ENCODE assay signal across 17 cellular contexts in the genomic region with DNA sequence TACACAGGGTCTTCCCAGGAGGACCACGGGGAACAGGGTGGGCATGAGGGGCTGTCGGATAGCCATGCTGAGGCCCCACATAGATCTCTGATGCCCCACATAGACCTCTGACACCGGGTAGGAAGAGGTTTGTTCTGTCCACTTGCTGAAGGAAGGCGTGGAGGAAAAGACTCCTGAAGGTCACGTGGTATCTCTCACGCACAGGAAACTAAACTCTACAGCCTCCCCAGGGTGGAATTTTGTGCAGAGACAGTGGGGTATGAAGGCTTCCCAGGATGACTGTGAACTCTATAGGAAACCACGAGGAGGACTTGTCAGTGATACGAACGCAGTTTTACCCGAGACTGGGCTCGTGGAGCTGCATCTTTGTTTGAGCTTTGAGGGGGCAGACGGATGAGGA. TPM values are rescaled to one million over a fixed set of nuclear protein-coding genes. Genes with fewer than 3 reads are reported as not detected.
DNase-seq lines count a peak whose midpoint lies in the region; ATAC-seq, FAIRE-seq and TF ChIP-seq lines count a peak whose summit lies in the region.
"Had no signal": no experiment of that assay in that cellular context is flagged by ENCODE, and none has a peak within 500 bp of the region (broad histone marks: within the 10 kb centered on the region; RNA-seq: fewer than 3 reads in every experiment).

No MANE protein-coding gene starts in this region.

- peaks cover 40% of the 10 kb centered on the region for H3K4me1 Mint-ChIP-seq in brain

- H3K27me3 Mint-ChIP-seq in brain: peaks cover 11% of the 10 kb centered on the region

- no peak for FAIRE-seq in keratinocyte (lab: Jason Lieb, UNC)

- H3K9me3 Mint-ChIP-seq in brain: peaks cover 0 to 5% (median 0%) of the 10 kb centered on the region in 5 experiments

- peak overlapping the region; percentile 65 for H2AFZ ChIP-seq in keratinocyte (ENCODE audit: control insufficient read depth, low read length)

- no peak for ATAC-seq in HG02981 (IDR thresholded peaks at IDR 0.05; ENCODE audit: unreplicated experiment)

- TF ChIP-seq CTCF in brain (conservative IDR thresholded peaks at IDR 0.05): no peak
- no peak for TF ChIP-seq CTCF in keratinocyte (optimal IDR thresholded peaks at IDR 0.05 in 1 of 3, IDR thresholded peaks at IDR 0.05 in 1 of 3, conservative IDR thresholded peaks at IDR 0.05 in 1 of 3; ENCODE audit: extremely low read depth in 1 of 3, insufficient read depth in 2 of 3, low read length in 3 of 3)
- TF ChIP-seq CTCF in tibial nerve (IDR thresholded peaks at IDR 0.05): no peak

- no peaks in the 10 kb centered on the region for H3K36me3 Mint-ChIP-seq in brain

- H3K4me3 ChIP-seq in H7 (ENCODE audit: insufficient read depth, low read depth, low read length) (no peak overlapping the region), keratinocyte (ENCODE audit: control insufficient read depth in 2 of 3, extremely low read depth in 1 of 3, insufficient read depth in 2 of 3, low read depth in 1 of 3, low read length in 3 of 3) (peak overlapping the region in 2 of 3 experiments; percentile 31 to 36), tibial nerve (no peak overlapping the region)
- H3K4me3 ChIP-seq: adrenal gland, coronary artery, SK-N-MC had no signal

- 47 to 52% methylated on average over 11 to 12 of the region's 12 CpGs for WGBS in tibial nerve, 2 donors

- peaks cover 3% of the 10 kb centered on the region for H3K9me1 ChIP-seq in keratinocyte (ENCODE audit: control insufficient read depth, extremely low read depth, insufficient read depth, low read length)

- TF ChIP-seq POLR2A in tibial nerve (IDR thresholded peaks at IDR 0.05): no peak

- peaks cover 18% of the 10 kb centered on the region for H3K27me3 ChIP-seq in H7 (ENCODE audit: control insufficient read depth, insufficient read depth, low read length)
- no peaks in the 10 kb centered on the region for H3K27me3 ChIP-seq in keratinocyte (ENCODE audit: control insufficient read depth, extremely low read depth, insufficient read depth, low read length)
- H3K27me3 ChIP-seq in tibial nerve: no peaks in the 10 kb centered on the region
- H3K27me3 ChIP-seq: adrenal gland had no signal

- DNase-seq in H7: peak; percentile 19
- no peak for DNase-seq in keratinocyte (ENCODE audit: low read depth, low spot score)
- no peak for DNase-seq in tibial nerve (ENCODE audit: low spot score in 2 of 2)
- no peak for DNase-seq in CD1c-positive myeloid dendritic cell (ENCODE audit: extremely low spot score)
- no peak for DNase-seq in NCI-H1694 treated with DMSO at 0.1 percent for 48 hours (lab: John Stamatoyannopoulos, UW)
- DNase-seq: activated CD4-positive, alpha-beta T cell treated with anti-CD3 and anti-CD28 coated beads, Interleukin-2, amount 50 U/mL, for 48 hours; GDM1; NCI-H1092; stimulated activated naive CD4-positive, alpha-beta T cell had no signal

- TF ChIP-seq EP300 in tibial nerve (IDR thresholded peaks at IDR 0.05): no peak

- H3K36me3 ChIP-seq in H7 (replicated peaks; ENCODE audit: control insufficient read depth, insufficient read depth, low read length): no peaks in the 10 kb centered on the region
- no peaks in the 10 kb centered on the region for H3K36me3 ChIP-seq in keratinocyte (ENCODE audit: control insufficient read depth in 2 of 2, extremely low read depth in 1 of 2, insufficient read depth in 2 of 2, low read length in 2 of 2)
- no peaks in the 10 kb centered on the region for H3K36me3 ChIP-seq in tibial nerve
- H3K36me3 ChIP-seq: adrenal gland had no signal

- H3K9ac ChIP-seq in keratinocyte (ENCODE audit: control insufficient read depth, extremely low read depth, insufficient read depth, low read length): peak overlapping the region; percentile 86

- H4K20me1 ChIP-seq in keratinocyte (ENCODE audit: control insufficient read depth, extremely low read depth, insufficient read depth, low read length): no peaks in the 10 kb centered on the region

- H3K9me3 ChIP-seq in keratinocyte (ENCODE audit: control insufficient read depth, low read depth, low read length) (no peaks in the 10 kb centered on the region), tibial nerve (no peaks in the 10 kb centered on the region)
- H3K9me3 ChIP-seq: adrenal gland had no signal

- H3K27ac ChIP-seq in keratinocyte (ENCODE audit: control insufficient read depth, insufficient read depth, low read length) (peak overlapping the region; percentile 99), tibial nerve (peak overlapping the region; percentile 5 to 87 (median 53))
- H3K27ac ChIP-seq: coronary artery, SK-N-MC had no signal

- peak overlapping the region in 2 of 5 experiments; percentile 56 to 69 for H3K27ac Mint-ChIP-seq in brain

- H3K4me2 ChIP-seq in keratinocyte (ENCODE audit: control insufficient read depth, extremely low read depth, insufficient read depth, low read depth, low read length): peak overlapping the region; percentile 72

- peaks cover 39% of the 10 kb centered on the region for H3K4me1 ChIP-seq in keratinocyte (ENCODE audit: control insufficient read depth, extremely low read depth, insufficient read depth, low read length)
- H3K4me1 ChIP-seq in tibial nerve: peaks cover 0 to 42% (median 18%) of the 10 kb centered on the region in 4 donors

- dilution Hi-C loops in keratinocyte (cut with MboI; ENCODE audit: extremely low pct_ligation_motif_present, low sequenced_read_pairs): no loop called here

- peaks cover 12% of the 10 kb centered on the region for H3K79me2 ChIP-seq in keratinocyte (ENCODE audit: control insufficient read depth, insufficient read depth, low read length)

- peak overlapping the region; percentile 0 to 93 (median 89) for H3K4me3 Mint-ChIP-seq in brain

RNA-seq across cellular contexts. Expression of a gene that starts 2.8 kb away (rescaled TPM):
- 3.5 and 5.0 TPM in 2 replicates for total RNA-seq in H7 (2014; rRNA removed; shearing (Covaris generic))
- polyA plus RNA-seq in brain (ENCODE audit: insufficient read depth, low read depth, low replicate concordance) (45.3 TPM), keratinocyte (7.5 to 14.8 TPM (median 8.5 TPM) in 3 replicates)
- polyA plus RNA-seq in keratinocyte (2011; ENCODE audit: low read depth): 7.9 TPM
- 13.9 and 14.5 TPM in 2 replicates for polyA plus RNA-seq in keratinocyte (2011; cell fraction: cytosol; rRNA removed)
- 18.2 and 28.8 TPM in 2 replicates for polyA plus RNA-seq in keratinocyte (2011; cell fraction: nucleus; rRNA removed)
- 13.3 and 15.3 TPM in 2 replicates for polyA plus RNA-seq in keratinocyte (2012; ENCODE audit: low replicate concordance)
- 21.3 to 84.7 TPM (median 38.6 TPM) in 3 replicates for polyA minus RNA-seq in keratinocyte
- polyA minus RNA-seq in keratinocyte (2011; cell fraction: cytosol; rRNA and poly(A)+ RNA removed): 23.8 TPM
- polyA minus RNA-seq in keratinocyte (2011; cell fraction: nucleus; rRNA and poly(A)+ RNA removed): 9.5 and 11.1 TPM in 2 replicates
- total RNA-seq in tibial nerve: 10 to 100 TPM; 14.4 to 30.3 (median 17.7) TPM

RNA-seq across cellular contexts. Expression of a gene that starts 41.4 kb away (rescaled TPM):
- total RNA-seq in H7 (2014; rRNA removed; shearing (Covaris generic)): 0.14 and 0.22 TPM in 2 replicates
- polyA plus RNA-seq in brain (ENCODE audit: insufficient read depth, low read depth, low replicate concordance) (142 TPM), keratinocyte (0.05 TPM in 2 of 3 replicates, not detected in the other)
- polyA plus RNA-seq in keratinocyte (2011; ENCODE audit: low read depth): not detected
- polyA plus RNA-seq in keratinocyte (2011; cell fraction: cytosol; rRNA removed): 0.04 and 0.08 TPM in 2 replicates
- polyA plus RNA-seq in keratinocyte (2011; cell fraction: nucleus; rRNA removed): 0.04 and 0.07 TPM in 2 replicates
- polyA plus RNA-seq in keratinocyte (2012; ENCODE audit: low replicate concordance): 0.08 and 0.21 TPM in 2 replicates
- not detected in 3 replicates for polyA minus RNA-seq in keratinocyte
- polyA minus RNA-seq in keratinocyte (2011; cell fraction: cytosol; rRNA and poly(A)+ RNA removed): not detected
- not detected in 2 replicates for polyA minus RNA-seq in keratinocyte (2011; cell fraction: nucleus; rRNA and poly(A)+ RNA removed)
- 1 to 10 TPM in 1 of 4 donors, not detected in 3; 2.5 TPM for total RNA-seq in tibial nerve
- total RNA-seq: mesenteric fat pad, osteoblast, skeletal muscle tissue had no signal

RNA-seq across cellular contexts. Expression of a gene that starts 55.5 kb away (rescaled TPM):
- total RNA-seq in H7 (2014; rRNA removed; shearing (Covaris generic)): 1.6 and 4.0 TPM in 2 replicates
- polyA plus RNA-seq in brain (ENCODE audit: insufficient read depth, low read depth, low replicate concordance) (1.3 TPM), keratinocyte (11.5 to 22.2 TPM (median 13.5 TPM) in 3 replicates)
- 8.9 TPM for polyA plus RNA-seq in keratinocyte (2011; ENCODE audit: low read depth)
- polyA plus RNA-seq in keratinocyte (2011; cell fraction: cytosol; rRNA removed): 6.2 and 7.4 TPM in 2 replicates
- polyA plus RNA-seq in keratinocyte (2011; cell fraction: nucleus; rRNA removed): 23.6 and 28.4 TPM in 2 replicates
- 10.5 and 20.0 TPM in 2 replicates for polyA plus RNA-seq in keratinocyte (2012; ENCODE audit: low replicate concordance)
- polyA minus RNA-seq in keratinocyte: 14.7 to 18.5 TPM (median 18.4 TPM) in 3 replicates
- 12.5 TPM for polyA minus RNA-seq in keratinocyte (2011; cell fraction: cytosol; rRNA and poly(A)+ RNA removed)
- polyA minus RNA-seq in keratinocyte (2011; cell fraction: nucleus; rRNA and poly(A)+ RNA removed): 25.3 and 31.3 TPM in 2 replicates
- total RNA-seq in tibial nerve: 1 to 10 TPM in 1 of 4 donors, under 1 TPM in 1, not detected in 2; 0.59 to 1.2 TPM

Comparison
In these comparisons a context has a peak if more than half of its experiments do, and no peak if none do; other contexts are left out.
1. H3K4me3 ChIP-seq: peak in keratinocyte (2 of 3); none in H7 (single experiment) and tibial nerve (0 of 4).